15 cellular contexts compared by ENCODE assay signal in genomic region chr6:50952092-50952932, GRCh38.
DNase-seq lines count a peak whose midpoint lies in the region; ATAC-seq and TF ChIP-seq lines count a peak whose summit lies in the region.
"Had no signal": no experiment of that assay in that cellular context is flagged by ENCODE, and none has a peak within 500 bp of the region (broad histone marks: within the 10 kb centered on the region; RNA-seq: fewer than 3 reads in every experiment).

No MANE protein-coding gene starts in this region.

- no peak for ATAC-seq in activated CD4-positive, alpha-beta T cell treated with anti-CD3 and anti-CD28 coated beads for 36 hours
- ATAC-seq in HG03097 (IDR thresholded peaks at IDR 0.05; ENCODE audit: low FRiP score, unreplicated experiment): no peak
- ATAC-seq: A549 had no signal

- POLR2A ChIA-PET in activated CD4-positive, alpha-beta T cell treated with anti-CD3 and anti-CD28 coated beads for 36 hours (lab: Charles Lee): no interaction called here

- H2AFZ ChIP-seq in KMS-11 (ENCODE audit: low read depth): peak overlapping the region; percentile 43; the same call in 1 of the 2 replicates
- H2AFZ ChIP-seq: hepatocyte had no signal

- H3K27ac ChIP-seq in KMS-11: peak overlapping the region; percentile 3; the same call in 1 of the 2 replicates
- H3K27ac ChIP-seq: A549, hepatocyte, upper lobe of left lung had no signal

- peak overlapping the region; percentile 25; the same call in 1 of the 2 replicates for H3K4me2 ChIP-seq in KMS-11
- H3K4me2 ChIP-seq: A549, hepatocyte had no signal

- H3K36me3 Mint-ChIP-seq in activated CD4-positive, alpha-beta T cell treated with anti-CD3 and anti-CD28 coated beads for 36 hours (ENCODE audit: low read depth): no peaks in the 10 kb centered on the region
- H3K36me3 Mint-ChIP-seq: activated naive CD4-positive, alpha-beta T cell treated with anti-CD3 and anti-CD28 coated beads, Interleukin-2, amount 50 U/mL, for 24 hours had no signal

- H3K27ac Mint-ChIP-seq in activated CD4-positive, alpha-beta T cell treated with anti-CD3 and anti-CD28 coated beads for 36 hours: no peak overlapping the region
- H3K27ac Mint-ChIP-seq: activated naive CD4-positive, alpha-beta T cell treated with anti-CD3 and anti-CD28 coated beads, Interleukin-2, amount 50 U/mL, for 24 hours; HFFc6 had no signal

- H3K79me2 ChIP-seq in KMS-11 (ENCODE audit: insufficient read depth, low read depth): no peaks in the 10 kb centered on the region
- H3K79me2 ChIP-seq: hepatocyte had no signal

- CTCF ChIA-PET in activated CD4-positive, alpha-beta T cell treated with anti-CD3 and anti-CD28 coated beads for 36 hours (lab: Charles Lee): no interaction called here

- no peaks in the 10 kb centered on the region for H3K27me3 ChIP-seq in KMS-11 (ENCODE audit: insufficient read depth, low read depth)
- H3K27me3 ChIP-seq: hepatocyte, upper lobe of left lung had no signal

- intact Hi-C loops in activated CD4-positive, alpha-beta T cell treated with anti-CD3 and anti-CD28 coated beads for 36 hours (cut with DNase I, micrococcal nuclease): no loop called here

- H4K20me1 ChIP-seq in KMS-11 (ENCODE audit: insufficient read depth): no peaks in the 10 kb centered on the region

- peaks cover 2% of the 10 kb centered on the region for H3K9me3 Mint-ChIP-seq in activated CD4-positive, alpha-beta T cell treated with anti-CD3 and anti-CD28 coated beads for 36 hours (ENCODE audit: low read depth)
- H3K9me3 Mint-ChIP-seq: activated naive CD4-positive, alpha-beta T cell treated with anti-CD3 and anti-CD28 coated beads, Interleukin-2, amount 50 U/mL, for 24 hours had no signal

- H3K4me3 Mint-ChIP-seq in activated CD4-positive, alpha-beta T cell treated with anti-CD3 and anti-CD28 coated beads for 36 hours: no peak overlapping the region
- H3K4me3 Mint-ChIP-seq: activated naive CD4-positive, alpha-beta T cell treated with anti-CD3 and anti-CD28 coated beads, Interleukin-2, amount 50 U/mL, for 24 hours; HFFc6 had no signal

- peaks cover 22% of the 10 kb centered on the region for H3K4me1 ChIP-seq in KMS-11 (ENCODE audit: low read depth, poor library complexity, severe bottlenecking)
- H3K4me1 ChIP-seq: A549, upper lobe of left lung had no signal

- H3K36me3 ChIP-seq in KMS-11 (ENCODE audit: insufficient read depth): no peaks in the 10 kb centered on the region
- H3K36me3 ChIP-seq: upper lobe of left lung had no signal

- DNase-seq in NCI-H2081 (lab: John Stamatoyannopoulos, UW) (peak; percentile 19 to 34), NCI-H2081 treated with DMSO at 0.1 percent for 48 hours (lab: John Stamatoyannopoulos, UW) (no peak), brain pericyte (ENCODE audit: low read depth, low spot score) (peak; percentile 10), renal cortical epithelial cell (ENCODE audit: low read depth) (peak; percentile 66), C1 segment of cervical spinal cord (lab: John Stamatoyannopoulos, UW) (no peak)
- DNase-seq in activated CD4-positive, alpha-beta T cell treated with anti-CD3 and anti-CD28 coated beads for 36 hours: no peak
- DNase-seq: activated CD4-positive, alpha-beta T cell treated with anti-CD3 and anti-CD28 coated beads, Interleukin-2, amount 50 U/mL, for 1 hour; HFFc6; Right ventricle myocardium superior; upper lobe of left lung had no signal

- no peaks in the 10 kb centered on the region for H3K4me1 Mint-ChIP-seq in activated CD4-positive, alpha-beta T cell treated with anti-CD3 and anti-CD28 coated beads for 36 hours
- H3K4me1 Mint-ChIP-seq: activated naive CD4-positive, alpha-beta T cell treated with anti-CD3 and anti-CD28 coated beads, Interleukin-2, amount 50 U/mL, for 24 hours had no signal

- no peak overlapping the region for H3K9ac ChIP-seq in KMS-11

- no peak overlapping the region for H3K4me3 ChIP-seq in KMS-11 (IDR thresholded peaks at IDR 0.05; ENCODE audit: insufficient read depth, low read depth, low read length)
- H3K4me3 ChIP-seq: A549, hepatocyte, upper lobe of left lung had no signal

- no peaks in the 10 kb centered on the region for H3K27me3 Mint-ChIP-seq in activated CD4-positive, alpha-beta T cell treated with anti-CD3 and anti-CD28 coated beads for 36 hours
- H3K27me3 Mint-ChIP-seq: activated naive CD4-positive, alpha-beta T cell treated with anti-CD3 and anti-CD28 coated beads, Interleukin-2, amount 50 U/mL, for 24 hours had no signal

- no peak for TF ChIP-seq CTCF in KMS-11 (conservative IDR thresholded peaks at IDR 0.05; ENCODE audit: low read depth, low read length)

Comparison
In these comparisons a context has a peak if more than half of its experiments do, and no peak if none do; other contexts are left out.
1. DNase-seq: peak in NCI-H2081 (2 of 2), brain pericyte (single experiment) and renal cortical epithelial cell (single experiment); none in NCI-H2081 treated with DMSO at 0.1 percent for 48 hours (single experiment), C1 segment of cervical spinal cord (0 of 14) and activated CD4-positive, alpha-beta T cell treated with anti-CD3 and anti-CD28 coated beads for 36 hours (single experiment).